ENCODE assay signal across 17 cellular contexts in genomic region chr3:1700650-1701049, GRCh38.
DNase-seq lines count a peak whose midpoint lies in the region; TF ChIP-seq lines count a peak whose summit lies in the region.
"Had no signal": no experiment of that assay in that cellular context is flagged by ENCODE, and none has a peak within 500 bp of the region (broad histone marks: within the 10 kb centered on the region; RNA-seq: fewer than 3 reads in every experiment).

No MANE protein-coding gene starts in this region.

- no peaks in the 10 kb centered on the region for H3K4me1 ChIP-seq in spleen
- H3K4me1 ChIP-seq: BLaER1 treated with 17β-estradiol and CSF1 and Interleukin-3, amounts not matched to agents 10 nM and 100 nM had no signal

- TF ChIP-seq CTCF in endothelial cell (IDR thresholded peaks at IDR 0.05; ENCODE audit: unreplicated experiment) = no peak
- TF ChIP-seq CTCF in spleen (IDR thresholded peaks at IDR 0.05 in 8 of 11, conservative IDR thresholded peaks at IDR 0.05 in 3 of 11) = no peak

- H3K4me1 Mint-ChIP-seq in endothelial cell (ENCODE audit: unreplicated experiment) = no peaks in the 10 kb centered on the region
- H3K4me1 Mint-ChIP-seq: B cell; CD4-positive, CD25-positive, alpha-beta regulatory T cell; H9 had no signal

- WGBS in spleen, 5 donors = 74 to 82% (median 77%) methylated on average over 5 of the region's 5 CpGs

- no peak for TF ChIP-seq POLR2A in spleen (IDR thresholded peaks at IDR 0.05)

- H3K9me3 ChIP-seq in spleen = peaks cover 0 to 39% (median 4%) of the 10 kb centered on the region in 8 donors

- DNase-seq in H4 (ENCODE audit: low spot score) (peak; percentile 15), endothelial cell (ENCODE audit: low spot score) (no peak), spleen (peak; percentile 59), NOMO-1 treated with dmso at 0.1 percent for 144 hours (lab: John Stamatoyannopoulos, UW; ENCODE audit: unreplicated experiment) (no peak), AG20443 (ENCODE audit: low spot score) (no peak), ecto neural progenitor cell (ENCODE audit: low spot score) (no peak), COR-L47 (lab: John Stamatoyannopoulos, UW) (no peak)
- DNase-seq: 8988T; CD4-positive, CD25-positive, alpha-beta regulatory T cell; DMS153; DMS79; GDM1; GOT3; H9; IMR-90 had no signal

- H3K27me3 ChIP-seq in spleen (replicated peaks in 1 of 7) = no peaks in the 10 kb centered on the region
- H3K27me3 ChIP-seq: BLaER1 treated with 17β-estradiol and CSF1 and Interleukin-3, amounts not matched to agents 10 nM and 100 nM had no signal

- H3K36me3 Mint-ChIP-seq in endothelial cell (ENCODE audit: low read depth, unreplicated experiment) = no peaks in the 10 kb centered on the region
- H3K36me3 Mint-ChIP-seq: CD4-positive, CD25-positive, alpha-beta regulatory T cell had no signal

- no peak overlapping the region for H3K4me3 ChIP-seq in spleen
- H3K4me3 ChIP-seq: BLaER1 treated with 17β-estradiol and CSF1 and Interleukin-3, amounts not matched to agents 10 nM and 100 nM had no signal

- peak overlapping the region; percentile 18 for H3K4me3 Mint-ChIP-seq in endothelial cell (ENCODE audit: unreplicated experiment)
- H3K4me3 Mint-ChIP-seq: B cell; CD4-positive, CD25-positive, alpha-beta regulatory T cell; H9 had no signal

- intact Hi-C loops in spleen (cut with DNase I; ENCODE audit: low total_unique reads) = no loop called here

- H3K27ac Mint-ChIP-seq in endothelial cell (ENCODE audit: unreplicated experiment) = no peak overlapping the region
- H3K27ac Mint-ChIP-seq: B cell; CD4-positive, CD25-positive, alpha-beta regulatory T cell had no signal

- H3K36me3 ChIP-seq in spleen = no peaks in the 10 kb centered on the region
- H3K36me3 ChIP-seq: BLaER1 treated with 17β-estradiol and CSF1 and Interleukin-3, amounts not matched to agents 10 nM and 100 nM had no signal

- peaks cover 23% of the 10 kb centered on the region for H3K9me3 Mint-ChIP-seq in endothelial cell (ENCODE audit: unreplicated experiment)

- peaks cover 7% of the 10 kb centered on the region for H3K27me3 Mint-ChIP-seq in endothelial cell (ENCODE audit: unreplicated experiment)
- H3K27me3 Mint-ChIP-seq: B cell; CD4-positive, CD25-positive, alpha-beta regulatory T cell had no signal

- no peak overlapping the region for H3K27ac ChIP-seq in spleen
- H3K27ac ChIP-seq: BLaER1 treated with 17β-estradiol and CSF1 and Interleukin-3, amounts not matched to agents 10 nM and 100 nM had no signal

Comparison
In these comparisons a context has a peak if more than half of its experiments do, and no peak if none do; other contexts are left out.
1. DNase-seq: peak in H4 (single experiment) and spleen (single experiment); none in endothelial cell (single experiment), NOMO-1 treated with dmso at 0.1 percent for 144 hours (single experiment), AG20443 (single experiment), ecto neural progenitor cell (single experiment) and COR-L47 (single experiment).